8 cellular contexts compared by ENCODE assay signal in the genomic region with DNA sequence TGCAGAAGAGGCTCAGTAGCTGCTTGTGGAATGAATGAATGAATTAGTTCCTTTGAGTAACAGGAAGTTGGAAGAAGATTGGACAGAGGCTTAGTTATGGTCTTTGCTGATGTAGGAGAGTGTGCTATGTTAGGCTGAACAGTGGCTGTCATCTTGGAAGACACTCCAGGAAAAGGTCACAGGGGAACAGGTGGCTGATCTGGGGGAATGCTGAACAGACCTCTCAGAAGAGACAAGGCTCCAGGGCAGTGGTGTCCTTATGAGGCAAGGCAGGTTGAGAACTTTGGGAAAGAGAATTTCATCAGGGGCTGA.
A peak's percentile ranks its signal among the peaks of the same experiment; 100 is the strongest.
DNase-seq lines count a peak whose midpoint lies in the region; ATAC-seq and TF ChIP-seq lines count a peak whose summit lies in the region.

No MANE protein-coding gene starts in this region.

- peaks cover 95% of the 10 kb centered on the region for H3K4me1 Mint-ChIP-seq in stimulated activated naive CD8-positive, alpha-beta T cell treated with anti-CD3 and anti-CD28 coated beads, Interleukin-15, Interleukin-2, amounts not matched to agents 100 ng/mL and 50 ng/mL, for 24 hours (ENCODE audit: low read depth)
- peaks cover 81% of the 10 kb centered on the region for H3K4me1 Mint-ChIP-seq in activated CD8-positive, alpha-beta T cell treated with anti-CD3 and anti-CD28 coated beads, Interleukin-2, amount 10 ng/mL, durations not matched to agents 7 days and 5 days (ENCODE audit: low read depth)
- peaks cover 67% of the 10 kb centered on the region for H3K4me1 Mint-ChIP-seq in memory B cell

- H3K27me3 Mint-ChIP-seq in stimulated activated naive CD8-positive, alpha-beta T cell treated with anti-CD3 and anti-CD28 coated beads, Interleukin-15, Interleukin-2, amounts not matched to agents 100 ng/mL and 50 ng/mL, for 24 hours, result no peaks in the 10 kb centered on the region
- no peaks in the 10 kb centered on the region for H3K27me3 Mint-ChIP-seq in activated CD8-positive, alpha-beta T cell treated with anti-CD3 and anti-CD28 coated beads, Interleukin-2, amount 10 ng/mL, durations not matched to agents 7 days and 5 days (ENCODE audit: low read depth)
- no peaks in the 10 kb centered on the region for H3K27me3 Mint-ChIP-seq in memory B cell

- POLR2A ChIA-PET in activated CD8-positive, alpha-beta T cell treated with anti-CD3 and anti-CD28 coated beads, Interleukin-2, amount 10 ng/mL, durations not matched to agents 7 days and 5 days (lab: Charles Lee), result interaction anchor here (0.6 to 1.1 kb wide), 2 partner anchors 17 to 62 kb away, joined by 3 read pairs; partner anchors contain the start of gene UTRN

- H3K4me3 Mint-ChIP-seq in stimulated activated naive CD8-positive, alpha-beta T cell treated with anti-CD3 and anti-CD28 coated beads, Interleukin-15, Interleukin-2, amounts not matched to agents 100 ng/mL and 50 ng/mL, for 24 hours, result peak overlapping the region; percentile 73
- peak overlapping the region; percentile 52 for H3K4me3 Mint-ChIP-seq in activated CD8-positive, alpha-beta T cell treated with anti-CD3 and anti-CD28 coated beads, Interleukin-2, amount 10 ng/mL, durations not matched to agents 7 days and 5 days
- H3K4me3 Mint-ChIP-seq in memory B cell, result peak overlapping the region; percentile 67

- CTCF ChIA-PET in activated CD8-positive, alpha-beta T cell treated with anti-CD3 and anti-CD28 coated beads, Interleukin-2, amount 10 ng/mL, durations not matched to agents 7 days and 5 days (lab: Charles Lee), result interaction anchor here (1.0 to 2.2 kb wide), 5 partner anchors 10 to 237 kb away, joined by 3 to 7 read pairs (median 3); no protein-coding TSS in a partner anchor

- no peaks in the 10 kb centered on the region for H3K9me3 ChIP-seq in upper lobe of right lung

- no peaks in the 10 kb centered on the region for H3K36me3 ChIP-seq in upper lobe of right lung

- no peak for ATAC-seq in stimulated activated naive CD8-positive, alpha-beta T cell treated with anti-CD3 and anti-CD28 coated beads, Interleukin-15, Interleukin-2, amounts not matched to agents 100 U/mL and 50 U/mL, for 24 hours
- no peak for ATAC-seq in activated CD8-positive, alpha-beta T cell treated with anti-CD3 and anti-CD28 coated beads, Interleukin-2, amount 10 ng/mL, durations not matched to agents 7 days and 5 days
- ATAC-seq in memory B cell (ENCODE audit: low read depth), result no peak
- no peak for ATAC-seq in activated CD4-positive, CD25-positive, alpha-beta regulatory T cell treated with anti-CD3 and anti-CD28 coated beads, Interleukin-2, amount 50 U/mL, for 24 hours
- ATAC-seq in upper lobe of right lung, result no peak

- no peak overlapping the region for H3K27ac ChIP-seq in upper lobe of right lung

- peaks cover 22% of the 10 kb centered on the region for H3K36me3 Mint-ChIP-seq in stimulated activated naive CD8-positive, alpha-beta T cell treated with anti-CD3 and anti-CD28 coated beads, Interleukin-15, Interleukin-2, amounts not matched to agents 100 ng/mL and 50 ng/mL, for 24 hours (ENCODE audit: low read depth)
- peaks cover 43% of the 10 kb centered on the region for H3K36me3 Mint-ChIP-seq in activated CD8-positive, alpha-beta T cell treated with anti-CD3 and anti-CD28 coated beads, Interleukin-2, amount 10 ng/mL, durations not matched to agents 7 days and 5 days (ENCODE audit: low read depth)
- H3K36me3 Mint-ChIP-seq in memory B cell, result peaks cover 12% of the 10 kb centered on the region

- no peaks in the 10 kb centered on the region for H3K27me3 ChIP-seq in upper lobe of right lung

- H3K4me1 ChIP-seq in upper lobe of right lung, result peaks cover 72% of the 10 kb centered on the region

- intact Hi-C loops in upper lobe of right lung (cut with DNase I), result no loop called here

- H3K27ac Mint-ChIP-seq in stimulated activated naive CD8-positive, alpha-beta T cell treated with anti-CD3 and anti-CD28 coated beads, Interleukin-15, Interleukin-2, amounts not matched to agents 100 ng/mL and 50 ng/mL, for 24 hours, result peak overlapping the region; percentile 94
- H3K27ac Mint-ChIP-seq in activated CD8-positive, alpha-beta T cell treated with anti-CD3 and anti-CD28 coated beads, Interleukin-2, amount 10 ng/mL, durations not matched to agents 7 days and 5 days, result peak overlapping the region; percentile 86
- H3K27ac Mint-ChIP-seq in memory B cell, result peak overlapping the region; percentile 85

- H3K4me3 ChIP-seq in upper lobe of right lung, result no peak overlapping the region

- H3K9me3 Mint-ChIP-seq in stimulated activated naive CD8-positive, alpha-beta T cell treated with anti-CD3 and anti-CD28 coated beads, Interleukin-15, Interleukin-2, amounts not matched to agents 100 ng/mL and 50 ng/mL, for 24 hours, result peaks cover 10% of the 10 kb centered on the region
- H3K9me3 Mint-ChIP-seq in activated CD8-positive, alpha-beta T cell treated with anti-CD3 and anti-CD28 coated beads, Interleukin-2, amount 10 ng/mL, durations not matched to agents 7 days and 5 days (ENCODE audit: insufficient read depth), result no peaks in the 10 kb centered on the region
- peaks cover 2% of the 10 kb centered on the region for H3K9me3 Mint-ChIP-seq in memory B cell

- no peak for DNase-seq in stimulated activated naive CD8-positive, alpha-beta T cell treated with anti-CD3 and anti-CD28 coated beads, Interleukin-15, Interleukin-2, amounts not matched to agents 100 U/mL and 50 U/mL, for 24 hours
- DNase-seq in activated CD8-positive, alpha-beta T cell treated with anti-CD3 and anti-CD28 coated beads, Interleukin-2, amount 10 ng/mL, durations not matched to agents 7 days and 5 days, result peak; percentile 19
- DNase-seq in memory B cell (ENCODE audit: low spot score in 2 of 2) (no peak), upper lobe of right lung (no peak), HPDE6-E6E7 (ENCODE audit: extremely low spot score) (no peak), glomerular visceral epithelial cell (ENCODE audit: extremely low spot score) (no peak)

- no peak for TF ChIP-seq CTCF in upper lobe of right lung (IDR thresholded peaks at IDR 0.05)
